ENCODE assay signal across 25 cellular contexts in the genomic region with DNA sequence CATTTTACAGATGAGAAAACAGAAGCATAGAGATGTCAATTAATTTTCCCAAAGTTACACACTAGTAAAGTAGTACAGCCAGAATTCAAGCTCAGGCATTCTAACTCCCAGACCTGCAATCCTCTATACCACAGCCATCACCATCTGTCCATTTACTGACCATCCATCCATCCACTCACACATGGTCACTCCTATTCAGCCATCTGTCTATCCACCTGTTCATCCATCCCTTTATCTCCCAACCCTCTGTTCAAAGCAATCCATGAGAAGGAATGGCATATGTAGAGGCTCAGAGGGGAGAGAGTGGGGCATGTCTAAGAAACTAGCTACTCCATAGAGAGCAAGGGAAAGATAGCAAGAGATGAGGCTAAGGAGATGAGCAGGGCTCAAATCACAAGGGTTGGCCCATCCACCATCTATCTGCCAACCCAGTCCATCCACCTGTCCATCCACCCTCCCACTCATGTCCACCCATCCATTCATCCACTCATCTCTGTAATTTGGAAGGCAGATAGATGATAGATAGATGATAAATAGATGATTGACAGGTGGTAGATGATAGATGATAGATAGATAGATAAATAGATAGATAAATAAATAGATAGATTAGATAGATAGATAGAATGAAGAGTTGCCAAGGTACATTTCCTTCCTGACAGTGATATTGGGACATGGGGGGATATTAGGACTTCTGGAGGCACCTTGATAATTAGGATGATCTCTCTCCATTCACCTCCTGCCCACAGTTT. TPM values are rescaled to one million over a fixed set of nuclear protein-coding genes. Genes with fewer than 3 reads are reported as not detected.
"Had no signal": no experiment of that assay in that cellular context is flagged by ENCODE, and none has a peak within 500 bp of the region (broad histone marks: within the 10 kb centered on the region; RNA-seq: fewer than 3 reads in every experiment).

No MANE protein-coding gene starts in this region.

- H3K4me1 Mint-ChIP-seq: activated naive CD4-positive, alpha-beta T cell treated with anti-CD3 and anti-CD28 coated beads, Interleukin-2, amount 50 U/mL, for 24 hours had no signal

- H3K9ac ChIP-seq: SK-N-SH had no signal

- H3K27ac Mint-ChIP-seq: activated CD8-positive, alpha-beta T cell treated with anti-CD3 and anti-CD28 coated beads for 36 hours; activated naive CD4-positive, alpha-beta T cell treated with anti-CD3 and anti-CD28 coated beads, Interleukin-2, amount 50 U/mL, for 24 hours had no signal

- H3K36me3 ChIP-seq: breast epithelium, Peyer's patch, SJCRH30 had no signal

- DNase-seq: activated CD4-positive, alpha-beta T cell treated with anti-CD3 and anti-CD28 coated beads for 4 hours; activated CD8-positive, alpha-beta memory T cell treated with anti-CD3 and anti-CD28 coated beads, Interleukin-2, amount 50 U/mL, for 48 hours; activated CD8-positive, alpha-beta T cell treated with anti-CD3 and anti-CD28 coated beads for 36 hours; activated T-cell treated with anti-CD3 and anti-CD28 coated beads, Interleukin-2, amount 50 U/mL, for 1 hour; aorta; Karpas-422; MM.1S; NCI-H1105 treated with DMSO at 0.1 percent for 48 hours; NCI-H1436 treated with DMSO at 0.1 percent for 48 hours; NCI-H187; NCI-H2081; NCI-H446; NCI-H526; NCI-H774; NK-92 treated with Interleukin-12 subunit alpha and Interleukin-12 subunit beta, amount 100 ng/mL, for 24 hours; Peyer's patch; Right ventricle myocardium superior; SJCRH30; SK-N-SH; T-helper 1 cell had no signal

- H3K4me2 ChIP-seq: SK-N-SH had no signal

- H3K27ac ChIP-seq: breast epithelium, Peyer's patch, RWPE1, SJCRH30, VCaP had no signal

- H3K36me3 Mint-ChIP-seq: activated naive CD4-positive, alpha-beta T cell treated with anti-CD3 and anti-CD28 coated beads, Interleukin-2, amount 50 U/mL, for 24 hours had no signal

- H3K9me3 Mint-ChIP-seq: activated CD8-positive, alpha-beta T cell treated with anti-CD3 and anti-CD28 coated beads for 36 hours; activated naive CD4-positive, alpha-beta T cell treated with anti-CD3 and anti-CD28 coated beads, Interleukin-2, amount 50 U/mL, for 24 hours had no signal

- H3K27me3 ChIP-seq: breast epithelium, Peyer's patch, SJCRH30 had no signal

- H3K9me3 ChIP-seq: breast epithelium, Peyer's patch, SJCRH30, SK-N-SH had no signal

- H3K4me1 ChIP-seq: breast epithelium, Peyer's patch had no signal

- H3K27me3 Mint-ChIP-seq: activated CD8-positive, alpha-beta T cell treated with anti-CD3 and anti-CD28 coated beads for 36 hours; activated naive CD4-positive, alpha-beta T cell treated with anti-CD3 and anti-CD28 coated beads, Interleukin-2, amount 50 U/mL, for 24 hours had no signal

- H3K4me3 Mint-ChIP-seq: activated CD8-positive, alpha-beta T cell treated with anti-CD3 and anti-CD28 coated beads for 36 hours; activated naive CD4-positive, alpha-beta T cell treated with anti-CD3 and anti-CD28 coated beads, Interleukin-2, amount 50 U/mL, for 24 hours had no signal

- H3K4me3 ChIP-seq: breast epithelium, Peyer's patch, SJCRH30 had no signal

- ATAC-seq: activated CD8-positive, alpha-beta T cell treated with anti-CD3 and anti-CD28 coated beads for 36 hours had no signal

RNA-seq across cellular contexts. Expression of a gene that starts 12.2 kb away (rescaled TPM):
- total RNA-seq: SJCRH30 had no signal
- polyA plus RNA-seq: SK-N-SH had no signal

RNA-seq across cellular contexts. Expression of a gene that starts 18.5 kb away (rescaled TPM):
- total RNA-seq: aorta; breast epithelium; Peyer's patch; Right ventricle myocardium superior; SJCRH30; T-helper 2 cell treated with Interferon-gamma antibody and Interleukin-4, amounts not matched to agents 100 ng/mL and 5 ng/mL, for 36 hours had no signal
- polyA plus RNA-seq: aorta had no signal
